Comparison of ENCODE assay signal across 12 cellular contexts in genomic region chr2:180442860-180443644, GRCh38.
"Had no signal": no experiment of that assay in that cellular context is flagged by ENCODE, and none has a peak within 500 bp of the region (broad histone marks: within the 10 kb centered on the region; RNA-seq: fewer than 3 reads in every experiment).

No MANE protein-coding gene starts in this region.

- DNase-seq: activated CD4-positive, alpha-beta memory T cell treated with anti-CD3 and anti-CD28 coated beads for 36 hours; activated CD4-positive, alpha-beta T cell treated with anti-CD3 and anti-CD28 coated beads for 1 hour; activated T-cell treated with anti-CD3 and anti-CD28 coated beads, Interleukin-2, amount 50 U/mL, for 48 hours; nephron progenitor cell; stimulated activated CD4-positive, alpha-beta T cell treated with anti-CD3 and anti-CD28 coated beads, Interleukin-12 subunit alpha, Interleukin-12 subunit beta, amount 100 ng/mL, for 4 hours; stimulated activated naive CD8-positive, alpha-beta T cell treated with anti-CD3 and anti-CD28 coated beads, Interleukin-15, Interleukin-2, amounts not matched to agents 100 U/mL and 50 U/mL, for 24 hours; T-helper 17 cell; upper lobe of left lung had no signal

- H3K27ac ChIP-seq: ascending aorta, cardiac muscle cell, suprapubic skin, upper lobe of left lung had no signal

- H3K4me1 ChIP-seq: ascending aorta, suprapubic skin, upper lobe of left lung had no signal

- H3K27me3 ChIP-seq: ascending aorta, cardiac muscle cell, suprapubic skin, upper lobe of left lung had no signal

- ATAC-seq: left lobe of liver; stimulated activated naive CD8-positive, alpha-beta T cell treated with anti-CD3 and anti-CD28 coated beads, Interleukin-15, Interleukin-2, amounts not matched to agents 100 U/mL and 50 U/mL, for 24 hours; T-helper 17 cell had no signal
